Comparison of ENCODE assay signal across 6 cellular contexts in the genomic region with DNA sequence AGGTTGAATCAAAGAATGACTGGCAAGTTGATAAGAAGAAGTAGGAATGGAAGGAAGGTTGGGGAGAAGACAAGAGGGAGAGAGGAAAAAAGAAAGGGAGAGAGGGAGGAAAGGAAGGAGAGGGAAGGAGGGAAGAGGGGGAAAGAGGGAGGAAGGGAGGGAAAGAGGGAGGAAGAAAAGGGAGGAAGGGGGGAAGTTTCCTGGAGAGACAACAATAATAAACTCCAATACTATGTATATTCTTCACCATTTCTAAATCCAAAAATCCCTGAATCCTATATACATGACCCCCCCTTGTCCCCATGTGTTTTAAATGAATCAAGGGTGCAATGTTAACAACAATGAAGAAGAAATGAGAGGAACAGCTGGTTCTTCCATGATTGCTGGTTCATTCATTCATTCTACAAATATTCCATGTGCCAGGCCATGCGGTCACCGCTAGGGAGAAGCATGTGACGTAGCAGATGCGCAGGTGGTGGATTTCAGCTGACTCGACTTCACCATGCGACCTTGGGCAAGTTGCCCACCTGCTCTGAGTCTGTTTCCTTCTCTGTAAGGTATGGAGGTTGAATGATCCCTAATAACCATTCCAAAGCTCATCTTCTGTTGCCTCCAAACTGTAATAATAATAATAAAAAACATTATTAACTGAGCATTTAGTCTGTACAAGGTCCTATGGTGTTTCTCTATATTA.
"Had no signal": no experiment of that assay in that cellular context is flagged by ENCODE, and none has a peak within 500 bp of the region (broad histone marks: within the 10 kb centered on the region; RNA-seq: fewer than 3 reads in every experiment).

No MANE protein-coding gene starts in this region.

- ATAC-seq: HCT116 had no signal

- H3K36me3 ChIP-seq: HAP-1 had no signal

- H3K9me3 ChIP-seq: HAP-1 had no signal

- H3K4me3 ChIP-seq: HAP-1 had no signal

- DNase-seq: GOT3, H7, IMR-90, KBM-7 had no signal
